ENCODE assay signal across 1 cellular context in genomic region chr7:123682690-123683089, GRCh38.
TF ChIP-seq lines count a peak whose summit lies in the region.

No MANE protein-coding gene starts in this region.

TF ChIP-seq in K562, 482 proteins besides CTCF, POLR2A, EP300 and RAD21 (continued from another document):
- TF ChIP-seq CUX1 (CRISPR knock-in tag; IDR thresholded peaks at IDR 0.05) = no peak
